In the genomic region with DNA sequence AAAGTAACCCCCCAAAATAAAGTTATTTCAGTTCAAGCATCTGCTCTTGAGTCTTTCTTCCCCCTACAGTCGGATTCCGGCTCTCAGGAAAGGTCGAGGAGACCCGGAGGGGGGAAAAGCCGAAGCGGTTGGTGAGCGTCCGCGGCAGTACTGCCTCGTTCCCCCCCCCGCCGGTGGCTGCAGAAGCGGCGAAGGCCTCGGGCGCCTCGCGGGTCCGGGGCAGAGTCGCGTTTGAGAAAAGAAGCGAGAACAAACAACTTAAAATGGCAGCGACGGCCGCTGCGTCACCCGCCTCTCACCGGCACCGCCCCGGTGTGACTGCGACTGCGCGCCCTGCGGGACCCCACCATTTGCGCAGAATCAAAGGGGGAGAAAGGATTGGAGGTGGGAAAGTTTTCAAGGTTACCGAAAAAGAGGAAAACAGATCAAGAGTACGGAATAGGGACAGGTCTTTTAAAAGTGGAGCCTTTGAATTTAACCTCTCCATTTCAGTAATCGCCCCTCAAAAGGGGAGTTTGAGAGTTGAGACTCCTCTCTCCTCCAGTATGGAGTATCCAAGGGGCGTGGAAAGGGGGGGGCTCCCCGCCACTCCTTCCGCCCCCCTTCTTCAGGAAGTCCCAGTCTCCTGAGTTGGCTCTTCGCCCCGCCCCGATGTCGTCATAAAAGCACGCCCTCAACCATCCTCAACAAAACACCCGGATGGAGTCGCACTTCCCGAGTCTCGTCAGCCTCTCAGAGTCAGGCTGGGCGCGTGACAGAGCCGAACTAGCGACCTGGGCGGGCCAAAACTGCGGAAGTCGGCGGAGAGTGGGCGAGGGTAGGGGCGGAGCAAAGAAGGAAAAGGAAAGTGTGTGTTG, we compare ENCODE assay signal across 1 cellular context.
TF ChIP-seq lines count a peak whose summit lies in the region.

No MANE protein-coding gene starts in this region.

TF ChIP-seq in K562, 482 proteins besides CTCF, POLR2A, EP300 and RAD21 (continues in another document):
- TF ChIP-seq DDX20 (tag; IDR thresholded peaks at IDR 0.05; ENCODE audit: low read depth), result no peak
- no peak for TF ChIP-seq ZNF77 (CRISPR knock-in tag; IDR thresholded peaks at IDR 0.05)
- peak; percentile 65 for TF ChIP-seq KLF1 (tag; IDR thresholded peaks at IDR 0.05)
- peak; percentile 89 for TF ChIP-seq KDM5B (IDR thresholded peaks at IDR 0.05; ENCODE audit: insufficient replicate concordance, low read depth, low read length)
- peak; percentile 48 for TF ChIP-seq MEIS2 (IDR thresholded peaks at IDR 0.05; ENCODE audit: partially characterized antibody)
- peak; percentile 35 for TF ChIP-seq HMGN3 (IDR thresholded peaks at IDR 0.05; ENCODE audit: borderline replicate concordance, extremely low read depth, insufficient read length, low read depth, low read length)
- TF ChIP-seq RB1 (IDR thresholded peaks at IDR 0.05; ENCODE audit: low read depth), result peak; percentile 82; the same call in 1 of the 2 replicates
- no peak for TF ChIP-seq ADNP (tag; IDR thresholded peaks at IDR 0.05)
- TF ChIP-seq ZC3H4 (CRISPR knock-in tag; IDR thresholded peaks at IDR 0.05; ENCODE audit: borderline replicate concordance), result no peak; the same call in 1 of the 2 replicates
- TF ChIP-seq ARHGAP35 (IDR thresholded peaks at IDR 0.05; ENCODE audit: partially characterized antibody), result no peak
- TF ChIP-seq SMAD4 (CRISPR knock-in tag; conservative IDR thresholded peaks at IDR 0.05), result no peak
- TF ChIP-seq TARDBP (IDR thresholded peaks at IDR 0.05), result peak; percentile 66; the same call in 1 of the 2 replicates
- no peak for TF ChIP-seq SRSF9 (IDR thresholded peaks at IDR 0.05; ENCODE audit: borderline replicate concordance, low read depth, low read length)
- peak; percentile 98 for TF ChIP-seq RBFOX2 (IDR thresholded peaks at IDR 0.05; ENCODE audit: low read depth, low read length)
- TF ChIP-seq HDGF (IDR thresholded peaks at IDR 0.05), result no peak
- TF ChIP-seq SMARCE1 (IDR thresholded peaks at IDR 0.05), result peak; percentile 5; the same call in 1 of the 2 replicates
- no peak for TF ChIP-seq IFI16 (CRISPR knock-in tag; IDR thresholded peaks at IDR 0.05)
- peak; percentile 41; the same call in 1 of the 2 replicates for TF ChIP-seq CHD2 (IDR thresholded peaks at IDR 0.05; ENCODE audit: low read depth, low read length)
- no peak for TF ChIP-seq DLX4 (CRISPR knock-in tag; IDR thresholded peaks at IDR 0.05)
- TF ChIP-seq SNIP1 (IDR thresholded peaks at IDR 0.05; ENCODE audit: low read depth), result no peak
- TF ChIP-seq ZNF707 (CRISPR knock-in tag; conservative IDR thresholded peaks at IDR 0.05), result no peak
- TF ChIP-seq DMBX1 (CRISPR knock-in tag; IDR thresholded peaks at IDR 0.05; ENCODE audit: borderline replicate concordance), result no peak
- peak; percentile 16 for TF ChIP-seq SIN3B (IDR thresholded peaks at IDR 0.05; ENCODE audit: low read depth)
- TF ChIP-seq MECOM (CRISPR knock-in tag; IDR thresholded peaks at IDR 0.05), result no peak
- TF ChIP-seq RNF219 (CRISPR knock-in tag; IDR thresholded peaks at IDR 0.05), result no peak
- TF ChIP-seq SAFB2 (IDR thresholded peaks at IDR 0.05; ENCODE audit: borderline replicate concordance, low read depth, low read length, severe bottlenecking), result no peak
- TF ChIP-seq FOXO4 (CRISPR knock-in tag; IDR thresholded peaks at IDR 0.05), result no peak
- TF ChIP-seq SOX6 (IDR thresholded peaks at IDR 0.05), result peak; percentile 50; the same call in 1 of the 2 replicates
- TF ChIP-seq, protein P1, sequence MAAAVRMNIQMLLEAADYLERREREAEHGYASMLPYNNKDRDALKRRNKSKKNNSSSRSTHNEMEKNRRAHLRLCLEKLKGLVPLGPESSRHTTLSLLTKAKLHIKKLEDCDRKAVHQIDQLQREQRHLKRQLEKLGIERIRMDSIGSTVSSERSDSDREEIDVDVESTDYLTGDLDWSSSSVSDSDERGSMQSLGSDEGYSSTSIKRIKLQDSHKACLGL (CRISPR knock-in tag; IDR thresholded peaks at IDR 0.05; ENCODE audit: borderline replicate concordance, poor library complexity, severe bottlenecking), result no peak
- TF ChIP-seq ZNF398 (CRISPR knock-in tag; IDR thresholded peaks at IDR 0.05), result no peak
- peak; percentile 71 for TF ChIP-seq CGGBP1 (CRISPR knock-in tag; IDR thresholded peaks at IDR 0.05)
- TF ChIP-seq SLC30A9 (CRISPR knock-in tag; IDR thresholded peaks at IDR 0.05), result no peak
- TF ChIP-seq RUNX1 (IDR thresholded peaks at IDR 0.05; ENCODE audit: low read depth), result no peak
- TF ChIP-seq, protein P2, sequence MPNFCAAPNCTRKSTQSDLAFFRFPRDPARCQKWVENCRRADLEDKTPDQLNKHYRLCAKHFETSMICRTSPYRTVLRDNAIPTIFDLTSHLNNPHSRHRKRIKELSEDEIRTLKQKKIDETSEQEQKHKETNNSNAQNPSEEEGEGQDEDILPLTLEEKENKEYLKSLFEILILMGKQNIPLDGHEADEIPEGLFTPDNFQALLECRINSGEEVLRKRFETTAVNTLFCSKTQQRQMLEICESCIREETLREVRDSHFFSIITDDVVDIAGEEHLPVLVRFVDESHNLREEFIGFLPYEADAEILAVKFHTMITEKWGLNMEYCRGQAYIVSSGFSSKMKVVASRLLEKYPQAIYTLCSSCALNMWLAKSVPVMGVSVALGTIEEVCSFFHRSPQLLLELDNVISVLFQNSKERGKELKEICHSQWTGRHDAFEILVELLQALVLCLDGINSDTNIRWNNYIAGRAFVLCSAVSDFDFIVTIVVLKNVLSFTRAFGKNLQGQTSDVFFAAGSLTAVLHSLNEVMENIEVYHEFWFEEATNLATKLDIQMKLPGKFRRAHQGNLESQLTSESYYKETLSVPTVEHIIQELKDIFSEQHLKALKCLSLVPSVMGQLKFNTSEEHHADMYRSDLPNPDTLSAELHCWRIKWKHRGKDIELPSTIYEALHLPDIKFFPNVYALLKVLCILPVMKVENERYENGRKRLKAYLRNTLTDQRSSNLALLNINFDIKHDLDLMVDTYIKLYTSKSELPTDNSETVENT (CRISPR knock-in tag; IDR thresholded peaks at IDR 0.05), result peak; percentile 91
- no peak for TF ChIP-seq ERF (CRISPR knock-in tag; IDR thresholded peaks at IDR 0.05)
- no peak for TF ChIP-seq SRSF7 (optimal IDR thresholded peaks at IDR 0.05; ENCODE audit: low read depth, low read length)
- no peak for TF ChIP-seq E4F1 (CRISPR knock-in tag; IDR thresholded peaks at IDR 0.05; ENCODE audit: borderline replicate concordance)
- TF ChIP-seq ZNF143 (CRISPR knock-in tag; IDR thresholded peaks at IDR 0.05), result peak; percentile 21; the same call in 1 of the 2 replicates
- TF ChIP-seq MAFG (tag; conservative IDR thresholded peaks at IDR 0.05), result no peak
- TF ChIP-seq CHD1 (IDR thresholded peaks at IDR 0.05; ENCODE audit: low read length), result peak; percentile 59
- peak; percentile 77 for TF ChIP-seq FOSL1 (tag; conservative IDR thresholded peaks at IDR 0.05)
- TF ChIP-seq, protein P3, sequence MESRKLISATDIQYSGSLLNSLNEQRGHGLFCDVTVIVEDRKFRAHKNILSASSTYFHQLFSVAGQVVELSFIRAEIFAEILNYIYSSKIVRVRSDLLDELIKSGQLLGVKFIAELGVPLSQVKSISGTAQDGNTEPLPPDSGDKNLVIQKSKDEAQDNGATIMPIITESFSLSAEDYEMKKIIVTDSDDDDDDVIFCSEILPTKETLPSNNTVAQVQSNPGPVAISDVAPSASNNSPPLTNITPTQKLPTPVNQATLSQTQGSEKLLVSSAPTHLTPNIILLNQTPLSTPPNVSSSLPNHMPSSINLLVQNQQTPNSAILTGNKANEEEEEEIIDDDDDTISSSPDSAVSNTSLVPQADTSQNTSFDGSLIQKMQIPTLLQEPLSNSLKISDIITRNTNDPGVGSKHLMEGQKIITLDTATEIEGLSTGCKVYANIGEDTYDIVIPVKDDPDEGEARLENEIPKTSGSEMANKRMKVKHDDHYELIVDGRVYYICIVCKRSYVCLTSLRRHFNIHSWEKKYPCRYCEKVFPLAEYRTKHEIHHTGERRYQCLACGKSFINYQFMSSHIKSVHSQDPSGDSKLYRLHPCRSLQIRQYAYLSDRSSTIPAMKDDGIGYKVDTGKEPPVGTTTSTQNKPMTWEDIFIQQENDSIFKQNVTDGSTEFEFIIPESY (CRISPR knock-in tag; IDR thresholded peaks at IDR 0.05), result no peak
- TF ChIP-seq L3MBTL2 (IDR thresholded peaks at IDR 0.05), result no peak; the same call in 1 of the 2 replicates
- peak; percentile 98 for TF ChIP-seq CREM (IDR thresholded peaks at IDR 0.05; ENCODE audit: low read depth)
- no peak for TF ChIP-seq RBM17 (IDR thresholded peaks at IDR 0.05; ENCODE audit: borderline replicate concordance, low read depth, low read length)
- no peak for TF ChIP-seq KAT2B (IDR thresholded peaks at IDR 0.05; ENCODE audit: low read depth, low read length)
- TF ChIP-seq RFX5 (IDR thresholded peaks at IDR 0.05; ENCODE audit: low read depth, low read length), result no peak
- TF ChIP-seq CCAR2 (IDR thresholded peaks at IDR 0.05; ENCODE audit: low read depth, low read length), result no peak
- no peak for TF ChIP-seq SNRNP70 (optimal IDR thresholded peaks at IDR 0.05; ENCODE audit: low read depth, low read length)
- TF ChIP-seq, protein P4, sequence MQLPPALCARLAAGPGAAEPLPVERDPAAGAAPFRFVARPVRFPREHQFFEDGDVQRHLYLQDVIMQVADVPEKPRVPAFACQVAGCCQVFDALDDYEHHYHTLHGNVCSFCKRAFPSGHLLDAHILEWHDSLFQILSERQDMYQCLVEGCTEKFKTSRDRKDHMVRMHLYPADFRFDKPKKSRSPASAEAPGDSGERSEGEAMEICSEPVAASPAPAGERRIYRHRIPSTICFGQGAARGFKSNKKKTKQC (CRISPR knock-in tag; IDR thresholded peaks at IDR 0.05), result no peak
- no peak for TF ChIP-seq ZNF507 (tag; conservative IDR thresholded peaks at IDR 0.05)
- TF ChIP-seq SUPT5H (IDR thresholded peaks at IDR 0.05), result peak; percentile 99
- TF ChIP-seq MCM2 (IDR thresholded peaks at IDR 0.05; ENCODE audit: low read depth), result no peak
